Comparison of ENCODE assay signal across 28 cellular contexts in genomic region chr13:99922631-99923404, GRCh38. TPM values are rescaled to one million over a fixed set of nuclear protein-coding genes. Genes with fewer than 3 reads are reported as not detected.
A peak's percentile ranks its signal among the peaks of the same experiment; 100 is the strongest.
DNase-seq lines count a peak whose midpoint lies in the region; TF ChIP-seq lines count a peak whose summit lies in the region.
"Had no signal": no experiment of that assay in that cellular context is flagged by ENCODE, and none has a peak within 500 bp of the region (broad histone marks: within the 10 kb centered on the region; RNA-seq: fewer than 3 reads in every experiment).

No MANE protein-coding gene starts in this region.

- H3F3A ChIP-seq in neural progenitor cell (ENCODE audit: low read depth): no peaks in the 10 kb centered on the region

- H3K4me1 Mint-ChIP-seq in neural progenitor cell: peaks cover 28% of the 10 kb centered on the region

- no peak overlapping the region for H4K91ac ChIP-seq in trophoblast cell (ENCODE audit: low read depth, low read length)

- H3K4me3 ChIP-seq in neural progenitor cell (no peak overlapping the region), trophoblast cell (ENCODE audit: low read depth, low read length) (no peak overlapping the region)
- no peak overlapping the region for H3K4me3 ChIP-seq in effector memory CD4-positive, alpha-beta T cell (ENCODE audit: insufficient read depth, low read depth, low read length, poor library complexity, severe bottlenecking)
- H3K4me3 ChIP-seq: BLaER1, body of pancreas, esophagus muscularis mucosa, gastrocnemius medialis, hepatocyte, left lung, spleen, testis had no signal

- DNase-seq in G401 (ENCODE audit: low spot score) (peak; percentile 78), NCI-H1105 treated with DMSO at 0.1 percent for 48 hours (lab: John Stamatoyannopoulos, UW) (peak; percentile 55), SK-MEL-5 (ENCODE audit: low read depth, low spot score) (peak; percentile 84), neural progenitor cell (ENCODE audit: low spot score) (no peak), DMS114 treated with DMSO at 0.1 percent for 48 hours (lab: John Stamatoyannopoulos, UW; ENCODE audit: unreplicated experiment) (no peak), NCI-H1930 (lab: John Stamatoyannopoulos, UW) (no peak), trophoblast cell (no peak)
- no peak for DNase-seq in effector memory CD4-positive, alpha-beta T cell
- DNase-seq: activated CD4-positive, alpha-beta T cell treated with anti-CD3 and anti-CD28 coated beads for 4 hours; activated CD8-positive, alpha-beta memory T cell treated with anti-CD3 and anti-CD28 coated beads for 24 hours; activated T-cell treated with anti-CD3 and anti-CD28 coated beads, Interleukin-2, amount 50 U/mL, for 24 hours; body of pancreas; effector CD8-positive, alpha-beta T cell; gastrocnemius medialis; left lung; mesendoderm; NCI-H146; NCI-H510A; spleen; stimulated activated CD4-positive, alpha-beta T cell treated with anti-CD3 and anti-CD28 coated beads, Interleukin-2, amount 100 ng/mL, for 48 hours; stimulated activated naive CD4-positive, alpha-beta T cell; testis had no signal

- no peak overlapping the region for H2BK120ac ChIP-seq in trophoblast cell (ENCODE audit: insufficient read depth, low read length, poor library complexity)

- peaks cover 3% of the 10 kb centered on the region for H3K27me3 Mint-ChIP-seq in neural progenitor cell (ENCODE audit: insufficient read depth, low read depth)

- H3K18ac ChIP-seq in trophoblast cell (ENCODE audit: low read length): no peak overlapping the region

- no peak overlapping the region for H3K27ac ChIP-seq in neural progenitor cell
- H3K27ac ChIP-seq in effector memory CD4-positive, alpha-beta T cell (ENCODE audit: insufficient read depth, low read length, poor library complexity, severe bottlenecking): no peak overlapping the region
- no peak overlapping the region for H3K27ac ChIP-seq in trophoblast cell (ENCODE audit: low read depth, low read length)
- H3K27ac ChIP-seq: BLaER1, body of pancreas, esophagus muscularis mucosa, gastrocnemius medialis, hepatocyte, left lung, RWPE1, spleen, testis had no signal

- no peak overlapping the region for H3K4me2 ChIP-seq in neural progenitor cell
- H3K4me2 ChIP-seq in trophoblast cell (ENCODE audit: low read length): no peak overlapping the region
- H3K4me2 ChIP-seq: BLaER1, hepatocyte had no signal

- no peak overlapping the region for H4K8ac ChIP-seq in trophoblast cell (ENCODE audit: low read depth, low read length)

- H3K36me3 Mint-ChIP-seq in neural progenitor cell: peaks cover 34% of the 10 kb centered on the region

- H3K4me1 ChIP-seq in neural progenitor cell (peaks cover 6% of the 10 kb centered on the region), trophoblast cell (ENCODE audit: control insufficient read depth in 1 of 2, insufficient read depth in 2 of 2, low read length in 2 of 2) (no peaks in the 10 kb centered on the region)
- no peaks in the 10 kb centered on the region for H3K4me1 ChIP-seq in effector memory CD4-positive, alpha-beta T cell (ENCODE audit: control insufficient read depth, insufficient read depth, low read length, poor library complexity, severe bottlenecking)
- H3K4me1 ChIP-seq: gastrocnemius medialis, left lung, spleen had no signal

- no peaks in the 10 kb centered on the region for H3K9me3 ChIP-seq in neural progenitor cell (ENCODE audit: low read depth)
- H3K9me3 ChIP-seq in effector memory CD4-positive, alpha-beta T cell (ENCODE audit: control insufficient read depth, low read length): no peaks in the 10 kb centered on the region
- no peaks in the 10 kb centered on the region for H3K9me3 ChIP-seq in trophoblast cell (ENCODE audit: insufficient read depth, low read depth, low read length)
- H3K9me3 ChIP-seq: body of pancreas, esophagus muscularis mucosa, gastrocnemius medialis, left lung, spleen, testis had no signal

- no peak overlapping the region for H3K23ac ChIP-seq in trophoblast cell (ENCODE audit: low read length)

- no peak overlapping the region for H3K4me3 Mint-ChIP-seq in neural progenitor cell
- H3K4me3 Mint-ChIP-seq: activated T-cell treated with anti-CD3 and anti-CD28 coated beads, Interleukin-2, amount 50 U/mL, for 24 hours had no signal

- peaks cover 2% of the 10 kb centered on the region for H3K9me3 Mint-ChIP-seq in neural progenitor cell

- no peak overlapping the region for H4K12ac ChIP-seq in trophoblast cell (ENCODE audit: low read depth, low read length)

- in situ Hi-C loops in G401 (cut with HindIII; ENCODE audit: low sequenced_read_pairs) (no loop called here), SK-MEL-5 (cut with HindIII; ENCODE audit: low pct_unique_long_range_greater_than_20kb, low sequenced_read_pairs) (no loop called here)

- H3K4ac ChIP-seq in trophoblast cell (ENCODE audit: low read depth, low read length): no peak overlapping the region

- no peaks in the 10 kb centered on the region for H3K79me2 ChIP-seq in neural progenitor cell (ENCODE audit: low read depth)
- H3K79me2 ChIP-seq in trophoblast cell (ENCODE audit: control insufficient read depth, insufficient read depth, low read length, poor library complexity): no peaks in the 10 kb centered on the region
- H3K79me2 ChIP-seq: hepatocyte had no signal

- no CpG with 5 or more reads among the region's 20 CpGs for WGBS in trophoblast cell (ENCODE audit: extremely low coverage, insufficient coverage, insufficient read length)

- no peak overlapping the region for H3K14ac ChIP-seq in trophoblast cell (ENCODE audit: low read length)

- H2BK5ac ChIP-seq in trophoblast cell (ENCODE audit: low read depth, low read length, poor library complexity): no peak overlapping the region

- H2AK5ac ChIP-seq in trophoblast cell (ENCODE audit: low read length): no peak overlapping the region

- H2BK12ac ChIP-seq in trophoblast cell (ENCODE audit: low read length): no peak overlapping the region

- H4K20me1 ChIP-seq in neural progenitor cell (ENCODE audit: low read depth): no peaks in the 10 kb centered on the region
- H4K20me1 ChIP-seq: BLaER1 had no signal

- TF ChIP-seq CTCF in neural progenitor cell (IDR thresholded peaks at IDR 0.05): no peak

- H3K79me1 ChIP-seq in trophoblast cell (ENCODE audit: low read length): no peaks in the 10 kb centered on the region

- H2AFZ ChIP-seq in neural progenitor cell (replicated peaks): no peak overlapping the region
- no peak overlapping the region for H2AFZ ChIP-seq in trophoblast cell (ENCODE audit: insufficient read depth, low read length, poor library complexity)
- H2AFZ ChIP-seq: hepatocyte had no signal

- H3K27ac Mint-ChIP-seq in neural progenitor cell: peak overlapping the region; percentile 61
- H3K27ac Mint-ChIP-seq: activated T-cell treated with anti-CD3 and anti-CD28 coated beads, Interleukin-2, amount 50 U/mL, for 24 hours had no signal

- H3K9ac ChIP-seq in neural progenitor cell: no peak overlapping the region
- no peak overlapping the region for H3K9ac ChIP-seq in trophoblast cell (ENCODE audit: low read length)
- H3K9ac ChIP-seq: BLaER1 had no signal

- H3K36me3 ChIP-seq in neural progenitor cell: no peaks in the 10 kb centered on the region
- H3K36me3 ChIP-seq in effector memory CD4-positive, alpha-beta T cell (ENCODE audit: control insufficient read depth, insufficient read depth, low read length): no peaks in the 10 kb centered on the region
- H3K36me3 ChIP-seq in trophoblast cell (ENCODE audit: control insufficient read depth in 1 of 2, insufficient read depth in 2 of 2, low read length in 2 of 2): no peaks in the 10 kb centered on the region
- H3K36me3 ChIP-seq: BLaER1, esophagus muscularis mucosa, gastrocnemius medialis, left lung, spleen had no signal

- H3K27me3 ChIP-seq in neural progenitor cell: no peaks in the 10 kb centered on the region
- peaks cover 3% of the 10 kb centered on the region for H3K27me3 ChIP-seq in effector memory CD4-positive, alpha-beta T cell (replicated peaks; ENCODE audit: control insufficient read depth, insufficient read depth, low read length, poor library complexity, severe bottlenecking)
- no peaks in the 10 kb centered on the region for H3K27me3 ChIP-seq in trophoblast cell (ENCODE audit: insufficient read depth, low read length)
- H3K27me3 ChIP-seq: BLaER1, body of pancreas, testis had no signal

RNA-seq across cellular contexts. Expression of gene ZIC5, which starts 48.7 kb away (rescaled TPM):
- 7.1 and 10.1 TPM in 2 replicates for total RNA-seq in G401 (2014; rRNA removed; shearing (Covaris generic))
- total RNA-seq in SK-MEL-5 (2014; rRNA removed; shearing (Covaris generic)): 2.7 and 2.8 TPM in 2 replicates
- 3.3 and 4.9 TPM in 2 replicates for polyA plus RNA-seq in SK-MEL-5 (2015; cell fraction: cytosol; rRNA removed)
- 7.2 and 12.3 TPM in 2 replicates for polyA plus RNA-seq in SK-MEL-5 (2015; cell fraction: nucleus; rRNA removed)
- total RNA-seq in neural progenitor cell (ENCODE audit: low replicate concordance): 29.0 and 35.7 TPM in 2 replicates
- polyA plus RNA-seq in trophoblast cell (2013): 0.01 TPM in 1 of 2 replicates, not detected in the other
- total RNA-seq: body of pancreas; esophagus muscularis mucosa; gastrocnemius medialis; left lung; omental fat pad; spleen; T-helper 2 cell treated with Interferon-gamma antibody and Interleukin-4, amounts not matched to agents 100 ng/mL and 5 ng/mL, for 36 hours had no signal
- polyA plus RNA-seq: hepatocyte, spleen had no signal

RNA-seq across cellular contexts. Expression of gene ZIC2, which starts 58.8 kb away (rescaled TPM):
- 10.0 and 16.8 TPM in 2 replicates for total RNA-seq in G401 (2014; rRNA removed; shearing (Covaris generic))
- 1.6 and 2.2 TPM in 2 replicates for total RNA-seq in SK-MEL-5 (2014; rRNA removed; shearing (Covaris generic))
- polyA plus RNA-seq in SK-MEL-5 (2015; cell fraction: cytosol; rRNA removed): 15.3 and 19.5 TPM in 2 replicates
- polyA plus RNA-seq in SK-MEL-5 (2015; cell fraction: nucleus; rRNA removed): 13.9 and 14.1 TPM in 2 replicates
- total RNA-seq in neural progenitor cell (ENCODE audit: low replicate concordance): 52.4 and 87.3 TPM in 2 replicates
- polyA plus RNA-seq in trophoblast cell (2013): 0.05 and 0.07 TPM in 2 replicates
- total RNA-seq: body of pancreas; esophagus muscularis mucosa; gastrocnemius medialis; left lung; omental fat pad; spleen; T-helper 2 cell treated with Interferon-gamma antibody and Interleukin-4, amounts not matched to agents 100 ng/mL and 5 ng/mL, for 36 hours had no signal
- polyA plus RNA-seq: spleen had no signal

Comparison
In these comparisons a context has a peak if more than half of its experiments do, and no peak if none do; other contexts are left out.
1. DNase-seq: peak in G401 (single experiment), NCI-H1105 treated with DMSO at 0.1 percent for 48 hours (single experiment) and SK-MEL-5 (single experiment); none in neural progenitor cell (single experiment), DMS114 treated with DMSO at 0.1 percent for 48 hours (single experiment), NCI-H1930 (0 of 2), effector memory CD4-positive, alpha-beta T cell (0 of 3) and trophoblast cell (0 of 2).